In genomic region chr13:26837102-26837501, GRCh38 we compare ENCODE assay signal across 22 cellular contexts.
"Had no signal": no experiment of that assay in that cellular context is flagged by ENCODE, and none has a peak within 500 bp of the region (broad histone marks: within the 10 kb centered on the region; RNA-seq: fewer than 3 reads in every experiment).

No MANE protein-coding gene starts in this region.

- H3K36me3 Mint-ChIP-seq: mesothelial cell of epicardium, naive B cell had no signal

- H3K4me3 ChIP-seq: esophagus squamous epithelium, gastrocnemius medialis, heart right ventricle, left ventricle myocardium inferior, lower lobe of right lung, mucosa of descending colon had no signal

- H3K4me1 Mint-ChIP-seq: endodermal cell, mesothelial cell of epicardium, naive B cell had no signal

- ATAC-seq: effector memory CD8-positive, alpha-beta T cell; gastrocnemius medialis; left colon; left lobe of liver; lower lobe of right lung; mucosa of descending colon had no signal

- H3K4me3 Mint-ChIP-seq: dendritic cell treated with granulocyte-macrophage colony-stimulating factor and Interleukin-4, amounts not matched to agents 40 ng/mL and 50 ng/mL, for 4 days; effector memory CD8-positive, alpha-beta T cell; endodermal cell; mesothelial cell of epicardium; naive B cell had no signal

- H3K9me3 Mint-ChIP-seq: dendritic cell treated with granulocyte-macrophage colony-stimulating factor and Interleukin-4, amounts not matched to agents 40 ng/mL and 50 ng/mL, for 4 days; effector memory CD8-positive, alpha-beta T cell; mesothelial cell of epicardium had no signal

- H3K27ac ChIP-seq: epithelial cell of prostate, esophagus squamous epithelium, gastrocnemius medialis, heart right ventricle, left ventricle myocardium inferior, lower lobe of right lung had no signal

- H3K27ac Mint-ChIP-seq: dendritic cell treated with granulocyte-macrophage colony-stimulating factor and Interleukin-4, amounts not matched to agents 40 ng/mL and 50 ng/mL, for 4 days; effector memory CD8-positive, alpha-beta T cell; endodermal cell; mesothelial cell of epicardium; naive B cell had no signal

- DNase-seq: cortex of kidney; effector CD8-positive, alpha-beta T cell; effector memory CD8-positive, alpha-beta T cell; endodermal cell; erythroblast; esophagus squamous epithelium; foreskin fibroblast; foreskin melanocyte; gastrocnemius medialis; glutamatergic neuron; heart right ventricle; hippocampal formation; left colon; left ventricle myocardium inferior; lower lobe of right lung; mesenchymal stem cell; mucosa of descending colon; naive B cell had no signal
